ENCODE assay signal across 19 cellular contexts in the genomic region with DNA sequence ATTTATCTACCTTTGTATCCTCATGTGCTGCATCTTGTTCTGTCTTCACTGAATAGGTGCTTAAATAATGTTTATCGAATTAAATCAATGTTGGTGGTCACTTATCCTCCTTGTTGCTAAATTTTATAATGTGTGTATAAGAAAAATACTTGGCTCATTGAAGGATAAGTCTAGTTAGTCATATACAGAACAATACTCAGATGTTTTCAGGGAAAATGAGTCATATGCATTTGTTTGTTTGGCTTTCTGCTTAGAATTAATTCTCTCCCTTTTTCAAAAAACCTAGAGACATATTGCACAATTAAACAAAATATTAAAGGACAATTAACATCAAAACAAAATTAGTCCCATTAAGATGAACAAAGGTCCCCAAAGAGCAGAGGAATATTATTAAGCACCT.
"Had no signal": no experiment of that assay in that cellular context is flagged by ENCODE, and none has a peak within 500 bp of the region (broad histone marks: within the 10 kb centered on the region; RNA-seq: fewer than 3 reads in every experiment).

No MANE protein-coding gene starts in this region.

- DNase-seq: activated CD4-positive, alpha-beta T cell treated with anti-CD3 and anti-CD28 coated beads, Interleukin-2, amount 10 ng/mL, durations not matched to agents 7 days and 5 days; activated CD8-positive, alpha-beta memory T cell treated with anti-CD3 and anti-CD28 coated beads, Interleukin-2, amount 50 U/mL, for 48 hours; activated gamma-delta T cell treated with Interleukin-2 at 50 U/mL for 16 hours; activated naive CD8-positive, alpha-beta T cell treated with anti-CD3 and anti-CD28 coated beads, Interleukin-2, amount 10 ng/mL, durations not matched to agents 7 days and 5 days; activated T-cell treated with anti-CD3 and anti-CD28 coated beads, Interleukin-2, amount 50 U/mL, for 72 hours; aorta; dorsolateral prefrontal cortex; hypothalamus; mesendoderm; posterior cingulate gyrus; stimulated activated CD4-positive, alpha-beta T cell treated with anti-CD3 and anti-CD28 coated beads, Interleukin-15, amount 100 ng/mL, for 24 hours; stimulated activated CD4-positive, alpha-beta T cell treated with anti-CD3 and anti-CD28 coated beads, Interleukin-4, amount 100 ng/mL, for 1 hour; stimulated activated naive B cell treated with anti-CD40 and anti-IgM and Interleukin-4, amounts not matched to agents 10 μg/mL and 1 μg/mL and 100 μg/mL, for 72 hours; T-cell; T-helper 9 cell; thyroid gland had no signal

- H3K36me3 ChIP-seq: right atrium auricular region, thyroid gland had no signal

- H3K4me3 ChIP-seq: dorsolateral prefrontal cortex, right atrium auricular region, skin epidermis, thyroid gland had no signal

- H3K27ac ChIP-seq: dorsolateral prefrontal cortex, right atrium auricular region, thyroid gland had no signal

- H3K9me3 ChIP-seq: right atrium auricular region, thyroid gland had no signal

- H3K4me1 ChIP-seq: right atrium auricular region, thyroid gland had no signal

- H3K27me3 ChIP-seq: right atrium auricular region, thyroid gland had no signal

- ATAC-seq: activated T-cell treated with anti-CD3 and anti-CD28 coated beads, Interleukin-2, amount 50 U/mL, for 72 hours; natural killer cell treated with Interleukin-12 subunit alpha and Interleukin-12 subunit beta and Interleukin-15 and Interleukin-18, amount 100 ng/mL, for 72 hours; stimulated activated naive B cell treated with anti-CD40 and anti-IgM and Interleukin-4, amounts not matched to agents 10 μg/mL and 1 μg/mL and 100 μg/mL, for 72 hours; T-cell had no signal
